Comparison of ENCODE assay signal across 1 cellular context in the genomic region with DNA sequence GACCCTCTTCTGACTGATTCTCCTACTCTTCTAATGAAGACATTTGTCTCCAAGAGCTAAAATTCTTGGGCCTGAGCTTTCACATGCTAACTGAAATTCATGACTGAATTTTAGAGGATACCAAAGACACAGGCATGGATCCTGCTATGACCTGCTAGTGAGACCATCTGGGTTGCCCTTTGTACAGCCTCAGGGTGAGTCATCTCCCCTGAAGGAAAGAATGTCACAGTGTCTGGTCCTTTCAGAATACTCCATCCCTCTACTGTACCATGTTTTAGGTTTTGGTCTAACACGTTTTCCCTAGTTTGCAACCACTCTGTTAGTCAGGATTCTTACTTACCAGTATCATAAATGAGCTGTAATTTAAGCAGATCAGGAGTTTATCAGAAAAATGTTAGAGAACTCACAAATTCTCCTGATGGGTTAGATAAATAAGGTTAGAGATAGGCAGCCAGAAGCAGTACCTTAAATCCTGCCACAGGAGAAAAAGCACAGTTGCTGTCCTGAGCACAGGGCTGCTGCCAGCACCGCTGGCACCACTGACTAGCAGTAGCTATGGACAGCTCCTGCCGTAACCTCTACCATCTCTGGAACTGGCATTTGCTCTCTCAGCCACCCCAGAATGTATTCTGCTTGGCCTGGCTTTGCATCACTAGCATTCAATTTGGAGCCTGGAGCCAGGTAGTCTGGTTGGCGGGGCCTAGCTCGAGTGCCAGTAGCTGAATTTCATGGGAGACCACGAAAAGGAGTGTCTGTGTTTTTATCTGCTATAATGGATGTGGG.
TF ChIP-seq lines count a peak whose summit lies in the region.

No MANE protein-coding gene starts in this region.

TF ChIP-seq in GM23338, 12 proteins besides CTCF, POLR2A, EP300 and RAD21 (continued from another document):
- no peak for TF ChIP-seq REST (IDR thresholded peaks at IDR 0.05; ENCODE audit: unreplicated experiment)
- TF ChIP-seq ZNF331 (CRISPR knock-in tag; IDR thresholded peaks at IDR 0.05; ENCODE audit: low read depth) = no peak
- no peak for TF ChIP-seq NANOG (IDR thresholded peaks at IDR 0.05; ENCODE audit: borderline replicate concordance)
- TF ChIP-seq JUNB (IDR thresholded peaks at IDR 0.05; ENCODE audit: unreplicated experiment) = no peak
- TF ChIP-seq ZNF114 (CRISPR knock-in tag; IDR thresholded peaks at IDR 0.05) = no peak
- TF ChIP-seq, protein P1, sequence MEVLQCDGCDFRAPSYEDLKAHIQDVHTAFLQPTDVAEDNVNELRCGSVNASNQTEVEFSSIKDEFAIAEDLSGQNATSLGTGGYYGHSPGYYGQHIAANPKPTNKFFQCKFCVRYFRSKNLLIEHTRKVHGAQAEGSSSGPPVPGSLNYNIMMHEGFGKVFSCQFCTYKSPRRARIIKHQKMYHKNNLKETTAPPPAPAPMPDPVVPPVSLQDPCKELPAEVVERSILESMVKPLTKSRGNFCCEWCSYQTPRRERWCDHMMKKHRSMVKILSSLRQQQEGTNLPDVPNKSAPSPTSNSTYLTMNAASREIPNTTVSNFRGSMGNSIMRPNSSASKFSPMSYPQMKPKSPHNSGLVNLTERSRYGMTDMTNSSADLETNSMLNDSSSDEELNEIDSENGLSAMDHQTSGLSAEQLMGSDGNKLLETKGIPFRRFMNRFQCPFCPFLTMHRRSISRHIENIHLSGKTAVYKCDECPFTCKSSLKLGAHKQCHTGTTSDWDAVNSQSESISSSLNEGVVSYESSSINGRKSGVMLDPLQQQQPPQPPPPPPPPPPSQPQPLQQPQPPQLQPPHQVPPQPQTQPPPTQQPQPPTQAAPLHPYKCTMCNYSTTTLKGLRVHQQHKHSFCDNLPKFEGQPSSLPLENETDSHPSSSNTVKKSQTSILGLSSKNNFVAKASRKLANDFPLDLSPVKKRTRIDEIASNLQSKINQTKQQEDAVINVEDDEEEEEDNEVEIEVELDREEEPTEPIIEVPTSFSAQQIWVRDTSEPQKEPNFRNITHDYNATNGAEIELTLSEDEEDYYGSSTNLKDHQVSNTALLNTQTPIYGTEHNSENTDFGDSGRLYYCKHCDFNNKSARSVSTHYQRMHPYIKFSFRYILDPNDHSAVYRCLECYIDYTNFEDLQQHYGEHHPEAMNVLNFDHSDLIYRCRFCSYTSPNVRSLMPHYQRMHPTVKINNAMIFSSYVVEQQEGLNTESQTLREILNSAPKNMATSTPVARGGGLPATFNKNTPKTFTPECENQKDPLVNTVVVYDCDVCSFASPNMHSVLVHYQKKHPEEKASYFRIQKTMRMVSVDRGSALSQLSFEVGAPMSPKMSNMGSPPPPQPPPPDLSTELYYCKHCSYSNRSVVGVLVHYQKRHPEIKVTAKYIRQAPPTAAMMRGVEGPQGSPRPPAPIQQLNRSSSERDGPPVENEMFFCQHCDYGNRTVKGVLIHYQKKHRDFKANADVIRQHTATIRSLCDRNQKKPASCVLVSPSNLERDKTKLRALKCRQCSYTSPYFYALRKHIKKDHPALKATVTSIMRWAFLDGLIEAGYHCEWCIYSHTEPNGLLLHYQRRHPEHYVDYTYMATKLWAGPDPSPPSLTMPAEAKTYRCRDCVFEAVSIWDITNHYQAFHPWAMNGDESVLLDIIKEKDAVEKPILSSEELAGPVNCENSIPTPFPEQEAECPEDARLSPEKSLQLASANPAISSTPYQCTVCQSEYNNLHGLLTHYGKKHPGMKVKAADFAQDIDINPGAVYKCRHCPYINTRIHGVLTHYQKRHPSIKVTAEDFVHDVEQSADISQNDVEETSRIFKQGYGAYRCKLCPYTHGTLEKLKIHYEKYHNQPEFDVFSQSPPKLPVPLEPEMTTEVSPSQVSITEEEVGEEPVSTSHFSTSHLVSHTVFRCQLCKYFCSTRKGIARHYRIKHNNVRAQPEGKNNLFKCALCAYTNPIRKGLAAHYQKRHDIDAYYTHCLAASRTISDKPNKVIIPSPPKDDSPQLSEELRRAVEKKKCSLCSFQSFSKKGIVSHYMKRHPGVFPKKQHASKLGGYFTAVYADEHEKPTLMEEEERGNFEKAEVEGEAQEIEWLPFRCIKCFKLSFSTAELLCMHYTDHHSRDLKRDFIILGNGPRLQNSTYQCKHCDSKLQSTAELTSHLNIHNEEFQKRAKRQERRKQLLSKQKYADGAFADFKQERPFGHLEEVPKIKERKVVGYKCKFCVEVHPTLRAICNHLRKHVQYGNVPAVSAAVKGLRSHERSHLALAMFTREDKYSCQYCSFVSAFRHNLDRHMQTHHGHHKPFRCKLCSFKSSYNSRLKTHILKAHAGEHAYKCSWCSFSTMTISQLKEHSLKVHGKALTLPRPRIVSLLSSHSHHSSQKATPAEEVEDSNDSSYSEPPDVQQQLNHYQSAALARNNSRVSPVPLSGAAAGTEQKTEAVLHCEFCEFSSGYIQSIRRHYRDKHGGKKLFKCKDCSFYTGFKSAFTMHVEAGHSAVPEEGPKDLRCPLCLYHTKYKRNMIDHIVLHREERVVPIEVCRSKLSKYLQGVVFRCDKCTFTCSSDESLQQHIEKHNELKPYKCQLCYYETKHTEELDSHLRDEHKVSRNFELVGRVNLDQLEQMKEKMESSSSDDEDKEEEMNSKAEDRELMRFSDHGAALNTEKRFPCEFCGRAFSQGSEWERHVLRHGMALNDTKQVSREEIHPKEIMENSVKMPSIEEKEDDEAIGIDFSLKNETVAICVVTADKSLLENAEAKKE (CRISPR knock-in tag; IDR thresholded peaks at IDR 0.05) = no peak
- TF ChIP-seq EZH2 (IDR thresholded peaks at IDR 0.05; ENCODE audit: low read depth, unreplicated experiment) = no peak
- no peak for TF ChIP-seq STAT1 (IDR thresholded peaks at IDR 0.05; ENCODE audit: unreplicated experiment)
TF ChIP-seq in GM23338: peak in this region for 0.
